Comparison of ENCODE assay signal across 16 cellular contexts in the genomic region with DNA sequence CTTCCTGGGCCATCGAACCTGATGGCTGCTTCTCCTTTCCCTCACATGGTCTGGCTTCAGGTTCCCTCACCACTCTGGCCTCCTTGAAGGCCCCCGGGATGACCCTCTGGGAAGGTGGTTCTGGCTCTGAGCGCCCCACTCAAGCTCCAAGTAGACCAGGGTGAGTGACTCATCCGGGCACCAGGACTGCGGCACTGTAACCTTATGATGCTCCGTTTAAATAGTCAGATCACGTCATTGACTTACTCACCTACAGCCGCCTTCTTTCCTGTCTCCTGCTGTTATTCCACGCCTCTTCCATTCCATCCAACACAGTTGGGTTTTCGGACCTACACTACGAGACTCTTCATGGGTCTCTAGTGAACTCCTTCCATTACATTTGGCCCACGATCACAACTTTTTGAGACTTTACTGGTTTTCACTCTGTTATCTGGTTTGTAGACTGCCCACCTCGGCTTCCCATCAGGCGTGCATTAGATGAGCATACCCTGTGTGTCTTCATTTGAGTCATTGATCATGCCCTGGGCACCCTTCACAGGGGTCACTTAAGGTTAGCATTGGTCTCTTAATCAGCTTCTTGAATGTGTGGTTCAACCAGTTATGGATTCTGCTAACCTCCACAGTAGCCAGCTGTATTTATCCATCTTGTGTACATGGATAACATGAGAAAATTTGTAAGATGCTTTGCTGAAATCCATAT.
A peak's percentile ranks its signal among the peaks of the same experiment; 100 is the strongest.
DNase-seq lines count a peak whose midpoint lies in the region; ATAC-seq and TF ChIP-seq lines count a peak whose summit lies in the region.
"Had no signal": no experiment of that assay in that cellular context is flagged by ENCODE, and none has a peak within 500 bp of the region (broad histone marks: within the 10 kb centered on the region; RNA-seq: fewer than 3 reads in every experiment).

No MANE protein-coding gene starts in this region.

- H3K27me3 Mint-ChIP-seq in stimulated activated naive B cell treated with anti-CD40 and anti-IgM and Interleukin-4, amounts not matched to agents 10 μg/mL and 1 μg/mL and 100 μg/mL, for 72 hours: peaks cover 15% of the 10 kb centered on the region in 2 donors
- H3K27me3 Mint-ChIP-seq: activated naive CD8-positive, alpha-beta T cell treated with anti-CD3 and anti-CD28 coated beads for 36 hours had no signal

- H3K4me3 Mint-ChIP-seq in stimulated activated naive B cell treated with anti-CD40 and anti-IgM and Interleukin-4, amounts not matched to agents 10 μg/mL and 1 μg/mL and 100 μg/mL, for 72 hours: no peak overlapping the region
- H3K4me3 Mint-ChIP-seq: activated CD8-positive, alpha-beta memory T cell treated with anti-CD3 and anti-CD28 coated beads, Interleukin-2, amount 10 ng/mL, durations not matched to agents 7 days and 5 days; activated naive CD8-positive, alpha-beta T cell treated with anti-CD3 and anti-CD28 coated beads for 36 hours had no signal

- peaks cover 10 to 18% of the 10 kb centered on the region in 2 donors for H3K36me3 Mint-ChIP-seq in stimulated activated naive B cell treated with anti-CD40 and anti-IgM and Interleukin-4, amounts not matched to agents 10 μg/mL and 1 μg/mL and 100 μg/mL, for 72 hours

- DNase-seq in ACHN (peak; percentile 35), HT1080 (ENCODE audit: low read depth) (peak; percentile 98), brain pericyte (ENCODE audit: low read depth, low spot score) (peak; percentile 31), lower lobe of right lung (peak; percentile 24), germinal center (ENCODE audit: low spot score) (no peak), ureter (ENCODE audit: low spot score) (no peak)
- no peak for DNase-seq in stimulated activated naive B cell treated with anti-CD40 and anti-IgM and Interleukin-4, amounts not matched to agents 10 μg/mL and 1 μg/mL and 100 μg/mL, for 72 hours
- DNase-seq: activated CD8-positive, alpha-beta memory T cell treated with anti-CD3 and anti-CD28 coated beads, Interleukin-2, amount 10 ng/mL, durations not matched to agents 7 days and 5 days; activated naive CD8-positive, alpha-beta T cell treated with anti-CD3 and anti-CD28 coated beads for 36 hours; DND-41; hippocampal formation; left ventricle myocardium superior; Right ventricle myocardium superior; stimulated activated CD4-positive, alpha-beta T cell treated with anti-CD3 and anti-CD28 coated beads, Interleukin-12 subunit alpha, Interleukin-12 subunit beta, amount 100 ng/mL, for 4 hours; transverse colon had no signal

- H3K27ac ChIP-seq in lower lobe of right lung: no peak overlapping the region
- H3K27ac ChIP-seq: transverse colon had no signal

- H3K27me3 ChIP-seq in lower lobe of right lung (ENCODE audit: low read depth): no peaks in the 10 kb centered on the region
- H3K27me3 ChIP-seq: transverse colon had no signal

- H3K36me3 ChIP-seq in lower lobe of right lung: peaks cover 3% of the 10 kb centered on the region
- H3K36me3 ChIP-seq: transverse colon had no signal

- ATAC-seq in lower lobe of right lung (no peak), GM21390 (IDR thresholded peaks at IDR 0.05; ENCODE audit: unreplicated experiment) (no peak)
- ATAC-seq in stimulated activated naive B cell treated with anti-CD40 and anti-IgM and Interleukin-4, amounts not matched to agents 10 μg/mL and 1 μg/mL and 100 μg/mL, for 72 hours (replicated peaks): no peak
- ATAC-seq: activated CD8-positive, alpha-beta memory T cell treated with anti-CD3 and anti-CD28 coated beads, Interleukin-2, amount 10 ng/mL, durations not matched to agents 7 days and 5 days; left ventricle myocardium superior had no signal

- TF ChIP-seq CTCF in lower lobe of right lung (IDR thresholded peaks at IDR 0.05): no peak

- no peak overlapping the region for H3K4me3 ChIP-seq in lower lobe of right lung
- H3K4me3 ChIP-seq: transverse colon had no signal

- H3K9me3 ChIP-seq in lower lobe of right lung: no peaks in the 10 kb centered on the region
- H3K9me3 ChIP-seq: transverse colon had no signal

- intact Hi-C loops in lower lobe of right lung (cut with DNase I): no loop called here

- peaks cover 24% of the 10 kb centered on the region for H3K4me1 ChIP-seq in lower lobe of right lung

- peaks cover 6 to 8% of the 10 kb centered on the region in 2 donors for H3K9me3 Mint-ChIP-seq in stimulated activated naive B cell treated with anti-CD40 and anti-IgM and Interleukin-4, amounts not matched to agents 10 μg/mL and 1 μg/mL and 100 μg/mL, for 72 hours

- H3K4me1 Mint-ChIP-seq in stimulated activated naive B cell treated with anti-CD40 and anti-IgM and Interleukin-4, amounts not matched to agents 10 μg/mL and 1 μg/mL and 100 μg/mL, for 72 hours: peaks cover 28 to 45% of the 10 kb centered on the region in 2 donors

- in situ Hi-C loops in ACHN (cut with HindIII; ENCODE audit: low pct_ligation_motif_present, low pct_unique_long_range_greater_than_20kb, low sequenced_read_pairs): no loop called here

- H3K27ac Mint-ChIP-seq in stimulated activated naive B cell treated with anti-CD40 and anti-IgM and Interleukin-4, amounts not matched to agents 10 μg/mL and 1 μg/mL and 100 μg/mL, for 72 hours: no peak overlapping the region
- H3K27ac Mint-ChIP-seq: activated CD8-positive, alpha-beta memory T cell treated with anti-CD3 and anti-CD28 coated beads, Interleukin-2, amount 10 ng/mL, durations not matched to agents 7 days and 5 days; activated naive CD8-positive, alpha-beta T cell treated with anti-CD3 and anti-CD28 coated beads for 36 hours had no signal

Comparison
In these comparisons a context has a peak if more than half of its experiments do, and no peak if none do; other contexts are left out.
1. DNase-seq: peak in ACHN (single experiment), HT1080 (single experiment), brain pericyte (single experiment) and lower lobe of right lung (single experiment); none in germinal center (single experiment), stimulated activated naive B cell treated with anti-CD40 and anti-IgM and Interleukin-4, amounts not matched to agents 10 μg/mL and 1 μg/mL and 100 μg/mL, for 72 hours (single experiment) and ureter (single experiment).